ENCODE assay signal across 8 cellular contexts in the genomic region with DNA sequence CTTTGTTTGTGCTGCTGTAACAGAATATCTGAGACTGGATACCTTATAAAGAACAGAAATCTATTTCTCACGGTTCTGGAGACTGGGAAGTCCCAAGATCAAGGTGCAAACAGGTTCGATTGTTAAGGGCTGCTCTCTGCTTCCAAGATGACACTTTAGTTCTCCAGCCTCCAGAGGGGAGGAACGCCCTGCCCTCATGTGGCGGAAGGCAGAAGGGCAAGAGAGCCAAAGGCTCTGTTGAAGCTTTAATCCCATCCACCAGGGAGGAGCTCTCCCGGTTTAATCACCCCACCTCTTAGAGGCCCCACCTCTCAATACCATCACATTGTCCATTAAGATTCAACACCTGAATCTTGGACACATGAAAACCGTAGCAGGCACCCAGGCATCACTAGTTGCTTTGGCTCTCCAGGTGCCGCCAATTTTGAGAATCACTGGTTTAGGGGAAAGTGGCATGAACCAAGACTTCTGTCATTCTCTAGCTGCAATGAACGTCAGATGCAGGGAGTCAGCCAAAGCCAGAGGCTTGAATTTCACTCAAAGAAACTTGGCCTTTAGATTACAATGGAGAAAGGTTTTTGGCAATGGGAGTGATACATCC. TPM values are rescaled to one million over a fixed set of nuclear protein-coding genes. Genes with fewer than 3 reads are reported as not detected.
DNase-seq lines count a peak whose midpoint lies in the region; ATAC-seq and TF ChIP-seq lines count a peak whose summit lies in the region.

No MANE protein-coding gene starts in this region.

- TF ChIP-seq RAD21 in HCT116 (IDR thresholded peaks at IDR 0.05; ENCODE audit: low read depth), result peak; percentile 64

- peak; percentile 39 to 72 (median 54); a peak in 5 of 6 replicates for TF ChIP-seq CTCF in HCT116 (IDR thresholded peaks at IDR 0.05 in 2 of 3, conservative IDR thresholded peaks at IDR 0.05 in 1 of 3; ENCODE audit: borderline replicate concordance in 1 of 3, insufficient read depth in 1 of 3, low read depth in 2 of 3, low read length in 2 of 3)
- TF ChIP-seq CTCF in OCI-LY3 (IDR thresholded peaks at IDR 0.05; ENCODE audit: low read depth, low read length), result peak; percentile 62
- peak; percentile 76 for TF ChIP-seq CTCF in cardiac muscle cell (IDR thresholded peaks at IDR 0.05; ENCODE audit: low read depth, low read length)
- TF ChIP-seq CTCF in sigmoid colon (IDR thresholded peaks at IDR 0.05), result peak; percentile 41 to 59 (median 56)

- H3K4me3 Mint-ChIP-seq in activated T-helper 17 cell treated with anti-CD3 and anti-CD28 coated beads, Interleukin-2, amount 50 U/mL, for 72 hours, result no peak overlapping the region

- no peaks in the 10 kb centered on the region for H3K9me3 Mint-ChIP-seq in activated T-helper 17 cell treated with anti-CD3 and anti-CD28 coated beads, Interleukin-2, amount 50 U/mL, for 72 hours

- no peaks in the 10 kb centered on the region for H3K36me3 ChIP-seq in HCT116 (ENCODE audit: control insufficient read depth in 1 of 2, insufficient read depth in 2 of 2, low read length in 2 of 2)
- no peaks in the 10 kb centered on the region for H3K36me3 ChIP-seq in OCI-LY3 (replicated peaks; ENCODE audit: low read depth, low read length)
- no peaks in the 10 kb centered on the region for H3K36me3 ChIP-seq in cardiac muscle cell
- no peaks in the 10 kb centered on the region for H3K36me3 ChIP-seq in sigmoid colon

- no peaks in the 10 kb centered on the region for H3K79me2 ChIP-seq in HCT116 (ENCODE audit: insufficient read depth, low read length)
- no peaks in the 10 kb centered on the region for H3K79me2 ChIP-seq in OCI-LY3 (ENCODE audit: low read length)

- no TSS peak for BruUV-seq in HCT116 (replicated peaks; lab: Mats Ljungman, UMichigan)

- no peaks in the 10 kb centered on the region for H3K27me3 ChIP-seq in HCT116 (ENCODE audit: insufficient read depth, low read length)
- no peaks in the 10 kb centered on the region for H3K27me3 ChIP-seq in OCI-LY3 (ENCODE audit: low read depth, low read length)
- H3K27me3 ChIP-seq in cardiac muscle cell, result no peaks in the 10 kb centered on the region
- no peaks in the 10 kb centered on the region for H3K27me3 ChIP-seq in sigmoid colon

- peak; percentile 99 for ATAC-seq in HCT116
- ATAC-seq in activated T-helper 17 cell treated with anti-CD3 and anti-CD28 coated beads, Interleukin-2, amount 50 U/mL, for 72 hours (replicated peaks), result peak; percentile 60

- H3K9me3 ChIP-seq in HCT116 (ENCODE audit: control insufficient read depth in 1 of 2, insufficient read depth in 1 of 2, low read depth in 1 of 2, low read length in 2 of 2), result no peaks in the 10 kb centered on the region
- H3K9me3 ChIP-seq in OCI-LY3 (ENCODE audit: insufficient read depth, low read length), result no peaks in the 10 kb centered on the region
- H3K9me3 ChIP-seq in cardiac muscle cell (ENCODE audit: low read depth), result no peaks in the 10 kb centered on the region
- no peaks in the 10 kb centered on the region for H3K9me3 ChIP-seq in sigmoid colon

- H2AFZ ChIP-seq in HCT116 (ENCODE audit: low read depth, low read length, poor library complexity, severe bottlenecking) (no peak overlapping the region), OCI-LY3 (ENCODE audit: low read depth, low read length) (no peak overlapping the region)

- no peak overlapping the region for H3K4me3 ChIP-seq in HCT116 (replicated peaks in 1 of 2; ENCODE audit: low read depth in 1 of 2, low read length in 2 of 2)
- H3K4me3 ChIP-seq in OCI-LY3 (ENCODE audit: low read length), result no peak overlapping the region
- H3K4me3 ChIP-seq in cardiac muscle cell, result no peak overlapping the region
- no peak overlapping the region for H3K4me3 ChIP-seq in sigmoid colon

- no peaks in the 10 kb centered on the region for H3K9me2 ChIP-seq in HCT116 (ENCODE audit: insufficient read depth)

- DNase-seq in ELF-1 (ENCODE audit: low read depth, low spot score) (peak; percentile 83), HCT116 (ENCODE audit: low read depth, low spot score) (peak; percentile 23), cardiac muscle cell (ENCODE audit: low read depth in 1 of 2, low spot score in 1 of 2) (peak; percentile 23 to 60), sigmoid colon (peak; percentile 83), NCI-H510A (lab: John Stamatoyannopoulos, UW) (no peak), NK-92 (lab: John Stamatoyannopoulos, UW; ENCODE audit: unreplicated experiment) (no peak)

- intact Hi-C loops in HCT116 (cut with micrococcal nuclease), result loop anchor here (1.0 to 10.0 kb wide), 3 partner anchors 102 to 532 kb away; no protein-coding TSS in a partner anchor
- intact Hi-C loops in sigmoid colon (cut with DNase I), result loop anchor here (2.0 to 5.0 kb wide), 2 partner anchors 106 to 134 kb away; no protein-coding TSS in a partner anchor

- no peak for TF ChIP-seq EP300 in sigmoid colon (IDR thresholded peaks at IDR 0.05)

- H3K4me1 ChIP-seq in HCT116 (ENCODE audit: control insufficient read depth in 1 of 2, insufficient read depth in 2 of 2, low read length in 2 of 2) (peaks cover 0 to 16% of the 10 kb centered on the region in 2 experiments; a peak in 1 of 4 replicates), OCI-LY3 (ENCODE audit: low read length) (no peaks in the 10 kb centered on the region), cardiac muscle cell (ENCODE audit: low read depth) (no peaks in the 10 kb centered on the region), sigmoid colon (peaks cover 0 to 84% (median 32%) of the 10 kb centered on the region in 4 donors)

- CTCF ChIA-PET in HCT116 (lab: Charles Lee), result interaction anchor here (0.6 to 2.8 kb wide), 9 partner anchors 8 to 426 kb away, joined by 3 to 52 read pairs (median 3); no protein-coding TSS in a partner anchor

- H3K4me2 ChIP-seq in HCT116 (ENCODE audit: low read length) (no peak overlapping the region), OCI-LY3 (ENCODE audit: low read length) (no peak overlapping the region)

- H4K20me1 ChIP-seq in HCT116 (ENCODE audit: insufficient read depth) (no peaks in the 10 kb centered on the region), OCI-LY3 (ENCODE audit: insufficient read depth, low read length) (no peaks in the 10 kb centered on the region)

- POLR2A ChIA-PET in HCT116 (lab: Charles Lee), result interaction anchor here (1.5 kb wide), 1 partner anchor 135 kb away, joined by 4 read pairs; no protein-coding TSS in a partner anchor

- H3K9ac ChIP-seq in HCT116 (ENCODE audit: low read length) (no peak overlapping the region), OCI-LY3 (ENCODE audit: low read length) (no peak overlapping the region)

- H3K27ac Mint-ChIP-seq in activated T-helper 17 cell treated with anti-CD3 and anti-CD28 coated beads, Interleukin-2, amount 50 U/mL, for 72 hours, result no peak overlapping the region

- no peak for TF ChIP-seq POLR2A in HCT116 (IDR thresholded peaks at IDR 0.05; ENCODE audit: borderline replicate concordance, extremely low read depth, insufficient read depth, insufficient read length)
- no peak for TF ChIP-seq POLR2A in sigmoid colon (IDR thresholded peaks at IDR 0.05)

- H3K36me3 Mint-ChIP-seq in activated T-helper 17 cell treated with anti-CD3 and anti-CD28 coated beads, Interleukin-2, amount 50 U/mL, for 72 hours (ENCODE audit: low read depth), result no peaks in the 10 kb centered on the region

- RAD21 ChIA-PET in HCT116 (lab: Charles Lee; ENCODE audit: low non-redundant PET in 1 of 2, low total read pairs in 2 of 2, uncharacterized antibody in 2 of 2, unreplicated experiment in 2 of 2), result interaction anchor here (0.7 to 1.0 kb wide), 2 partner anchors 135 kb away, joined by 3 to 6 read pairs; no protein-coding TSS in a partner anchor

- no peaks in the 10 kb centered on the region for H3K4me1 Mint-ChIP-seq in activated T-helper 17 cell treated with anti-CD3 and anti-CD28 coated beads, Interleukin-2, amount 50 U/mL, for 72 hours

- H3K27me3 Mint-ChIP-seq in activated T-helper 17 cell treated with anti-CD3 and anti-CD28 coated beads, Interleukin-2, amount 50 U/mL, for 72 hours, result no peaks in the 10 kb centered on the region

- H3K27ac ChIP-seq in HCT116 (ENCODE audit: low read depth, low read length) (no peak overlapping the region), OCI-LY3 (ENCODE audit: low read length) (no peak overlapping the region), cardiac muscle cell (no peak overlapping the region), sigmoid colon (peak overlapping the region; percentile 94 to 99 (median 97))

- 25 to 37% methylated on average over 8 of the region's 8 CpGs for WGBS in sigmoid colon, 2 donors

TF ChIP-seq in HCT116, 20 proteins besides CTCF, POLR2A, EP300 and RAD21 (continues in another document):
- TF ChIP-seq ELF1 (IDR thresholded peaks at IDR 0.05; ENCODE audit: borderline replicate concordance, low read depth) (no peak), ZNF274 (IDR thresholded peaks at IDR 0.05; ENCODE audit: low read depth, low read length) (no peak), REST (IDR thresholded peaks at IDR 0.05; ENCODE audit: low read depth) (no peak)

RNA-seq across cellular contexts. Expression of gene FHL1, which starts 15.6 kb away (rescaled TPM):
- total RNA-seq in HCT116 (2021; ENCODE audit: unreplicated experiment) (20.0 TPM), cardiac muscle cell (27.1 and 38.9 TPM in 2 replicates), sigmoid colon (1,000 to 10,000 TPM in 3 of 4 donors, 100 to 1,000 TPM in 1; 701 to 1,465 (median 1,246) TPM)
- polyA plus RNA-seq in HCT116 (2012), result 25.6 and 32.5 TPM in 2 replicates
- total RNA-seq in activated T-helper 17 cell treated with anti-CD3 and anti-CD28 coated beads, Interleukin-2, amount 50 U/mL, for 72 hours, result 10 to 100 TPM; 19.0 to 27.5 TPM
- polyA plus RNA-seq in cardiac muscle cell (23.5 and 28.8 TPM in 2 replicates), sigmoid colon (10 to 100 TPM; 27.0 to 73.3 (median 42.2) TPM)

Comparison
In these comparisons a context has a peak if more than half of its experiments do, and no peak if none do; other contexts are left out.
1. DNase-seq: peak in ELF-1 (single experiment), HCT116 (single experiment), cardiac muscle cell (2 of 2) and sigmoid colon (single experiment); none in NCI-H510A (single experiment) and NK-92 (single experiment).
2. H3K27ac ChIP-seq: peak in sigmoid colon (4 of 4); none in HCT116 (single experiment), OCI-LY3 (single experiment) and cardiac muscle cell (single experiment).
3. RNA of gene FHL1, which starts 15.6 kb away (total RNA-seq): 701 to 1,465 TPM in sigmoid colon; 27.1 to 38.9 TPM in cardiac muscle cell, 19.0 to 27.5 TPM in activated T-helper 17 cell treated with anti-CD3 and anti-CD28 coated beads, Interleukin-2, amount 50 U/mL, for 72 hours and 20.0 TPM in HCT116 (single experiment); every median in the first group is over 10 times any median in the second.
4. Peak in every context shown above with its lines, with median percentiles within 50 percentile points of each other: CTCF ChIP-seq.